Comparison of ENCODE assay signal across 23 cellular contexts in the genomic region with DNA sequence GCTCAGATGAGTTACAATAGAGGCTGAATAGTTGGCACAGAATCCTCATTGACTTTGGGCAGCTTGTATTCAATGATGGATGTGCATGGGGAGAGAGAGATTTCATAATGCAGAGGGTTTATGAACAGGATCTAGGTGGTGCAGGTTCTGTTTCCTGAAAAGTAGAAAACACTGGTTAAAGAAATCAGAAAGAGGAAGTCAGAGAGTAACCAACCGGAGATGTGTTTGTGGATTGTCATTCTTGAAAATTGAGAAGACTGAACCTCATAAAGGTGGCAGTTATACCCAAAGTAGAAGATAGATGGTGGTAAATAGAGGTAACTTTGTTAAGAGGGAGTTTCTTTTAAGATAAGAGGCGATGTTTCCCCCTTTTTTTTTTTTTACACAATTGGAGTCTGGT. TPM values are rescaled to one million over a fixed set of nuclear protein-coding genes. Genes with fewer than 3 reads are reported as not detected.
DNase-seq lines count a peak whose midpoint lies in the region; ATAC-seq and TF ChIP-seq lines count a peak whose summit lies in the region.
"Had no signal": no experiment of that assay in that cellular context is flagged by ENCODE, and none has a peak within 500 bp of the region (broad histone marks: within the 10 kb centered on the region; RNA-seq: fewer than 3 reads in every experiment).

No MANE protein-coding gene starts in this region.

- H3K27me3 ChIP-seq in breast epithelium (no peaks in the 10 kb centered on the region), hepatocyte (no peaks in the 10 kb centered on the region)
- H3K27me3 ChIP-seq: heart right ventricle, transverse colon had no signal

- peak overlapping the region in 1 of 2 donors; percentile 36 for H3K4me3 Mint-ChIP-seq in activated T-cell treated with anti-CD3 and anti-CD28 coated beads, Interleukin-2, amount 50 U/mL, for 72 hours
- peak overlapping the region; percentile 42 for H3K4me3 Mint-ChIP-seq in stimulated activated memory B cell treated with anti-CD40 and anti-IgM and Interleukin-4, amounts not matched to agents 10 μg/mL and 1 μg/mL and 100 μg/mL, for 72 hours

- ATAC-seq in activated T-cell treated with anti-CD3 and anti-CD28 coated beads, Interleukin-2, amount 50 U/mL, for 72 hours (replicated peaks in 1 of 2), result no peak
- ATAC-seq in GM21528 (IDR thresholded peaks at IDR 0.05; ENCODE audit: low FRiP score, unreplicated experiment), result peak; percentile 64
- ATAC-seq in stimulated activated memory B cell treated with anti-CD40 and anti-IgM and Interleukin-4, amounts not matched to agents 10 μg/mL and 1 μg/mL and 100 μg/mL, for 72 hours, result peak; percentile 83
- ATAC-seq: heart right ventricle had no signal

- H3K36me3 Mint-ChIP-seq in activated T-cell treated with anti-CD3 and anti-CD28 coated beads, Interleukin-2, amount 50 U/mL, for 72 hours (ENCODE audit: insufficient read depth in 2 of 2), result peaks cover 0 to 2% of the 10 kb centered on the region in 2 donors
- H3K36me3 Mint-ChIP-seq in stimulated activated memory B cell treated with anti-CD40 and anti-IgM and Interleukin-4, amounts not matched to agents 10 μg/mL and 1 μg/mL and 100 μg/mL, for 72 hours, result no peaks in the 10 kb centered on the region

- H3K4me3 ChIP-seq in breast epithelium, result no peak overlapping the region
- H3K4me3 ChIP-seq in hepatocyte, result no peak overlapping the region
- H3K4me3 ChIP-seq: heart right ventricle, transverse colon had no signal

- H3K9me3 Mint-ChIP-seq in activated T-cell treated with anti-CD3 and anti-CD28 coated beads, Interleukin-2, amount 50 U/mL, for 72 hours, result no peaks in the 10 kb centered on the region
- H3K9me3 Mint-ChIP-seq in stimulated activated memory B cell treated with anti-CD40 and anti-IgM and Interleukin-4, amounts not matched to agents 10 μg/mL and 1 μg/mL and 100 μg/mL, for 72 hours, result no peaks in the 10 kb centered on the region

- H2AFZ ChIP-seq in hepatocyte, result no peak overlapping the region

- H3K27ac ChIP-seq in breast epithelium (no peak overlapping the region), hepatocyte (no peak overlapping the region)
- H3K27ac ChIP-seq: heart right ventricle, transverse colon had no signal

- H3K4me1 ChIP-seq in breast epithelium (no peaks in the 10 kb centered on the region), hepatocyte (ENCODE audit: insufficient read depth) (no peaks in the 10 kb centered on the region)
- H3K4me1 ChIP-seq: Caco-2, heart right ventricle, transverse colon had no signal

- H3K27ac Mint-ChIP-seq in activated T-cell treated with anti-CD3 and anti-CD28 coated beads, Interleukin-2, amount 50 U/mL, for 72 hours, result peak overlapping the region; percentile 66
- peak overlapping the region; percentile 69 for H3K27ac Mint-ChIP-seq in stimulated activated memory B cell treated with anti-CD40 and anti-IgM and Interleukin-4, amounts not matched to agents 10 μg/mL and 1 μg/mL and 100 μg/mL, for 72 hours

- intact Hi-C loops in breast epithelium (cut with DNase I; ENCODE audit: low total_unique reads), result no loop called here

- no peak for TF ChIP-seq POLR2A in breast epithelium (IDR thresholded peaks at IDR 0.05)

- H3K36me3 ChIP-seq in breast epithelium (no peaks in the 10 kb centered on the region), hepatocyte (replicated peaks; ENCODE audit: insufficient read depth, low read depth) (no peaks in the 10 kb centered on the region)
- H3K36me3 ChIP-seq: heart right ventricle, transverse colon had no signal

- H3K9me3 ChIP-seq in breast epithelium (no peaks in the 10 kb centered on the region), hepatocyte (ENCODE audit: low read depth) (no peaks in the 10 kb centered on the region)
- H3K9me3 ChIP-seq: Caco-2, heart right ventricle, transverse colon had no signal

- no peaks in the 10 kb centered on the region for H3K9me2 ChIP-seq in hepatocyte (replicated peaks; ENCODE audit: insufficient read depth)

- TF ChIP-seq CTCF in breast epithelium (IDR thresholded peaks at IDR 0.05), result no peak
- no peak for TF ChIP-seq CTCF in hepatocyte (IDR thresholded peaks at IDR 0.05; ENCODE audit: poor library complexity)

- no peaks in the 10 kb centered on the region for H3K79me2 ChIP-seq in hepatocyte

- H3K27me3 Mint-ChIP-seq in activated T-cell treated with anti-CD3 and anti-CD28 coated beads, Interleukin-2, amount 50 U/mL, for 72 hours (ENCODE audit: low read depth), result no peaks in the 10 kb centered on the region
- no peaks in the 10 kb centered on the region for H3K27me3 Mint-ChIP-seq in stimulated activated memory B cell treated with anti-CD40 and anti-IgM and Interleukin-4, amounts not matched to agents 10 μg/mL and 1 μg/mL and 100 μg/mL, for 72 hours

- no peaks in the 10 kb centered on the region for H3K4me1 Mint-ChIP-seq in activated T-cell treated with anti-CD3 and anti-CD28 coated beads, Interleukin-2, amount 50 U/mL, for 72 hours (ENCODE audit: low read depth)
- peaks cover 38% of the 10 kb centered on the region for H3K4me1 Mint-ChIP-seq in stimulated activated memory B cell treated with anti-CD40 and anti-IgM and Interleukin-4, amounts not matched to agents 10 μg/mL and 1 μg/mL and 100 μg/mL, for 72 hours

- no peaks in the 10 kb centered on the region for H4K20me1 ChIP-seq in hepatocyte (ENCODE audit: insufficient read depth, poor library complexity, severe bottlenecking)

- no peak for DNase-seq in activated T-cell treated with anti-CD3 and anti-CD28 coated beads, Interleukin-2, amount 50 U/mL, for 72 hours
- DNase-seq in activated T-cell treated with anti-CD3 and anti-CD28 coated beads, Interleukin-2, amount 50 U/mL, for 1 hour, result no peak
- DNase-seq in SKM-1 (lab: John Stamatoyannopoulos, UW; ENCODE audit: unreplicated experiment) (peak; percentile 0), GM19238 (ENCODE audit: insufficient read length, low spot score) (no peak), breast epithelium (ENCODE audit: low spot score in 2 of 2) (no peak), hepatocyte (ENCODE audit: low spot score) (no peak)
- DNase-seq: activated CD4-positive, CD25-positive, alpha-beta regulatory T cell; activated T-cell treated with anti-CD3 and anti-CD28 coated beads, Interleukin-2, amount 50 U/mL, for 48 hours; Caco-2; heart right ventricle; Kasumi-1; kidney glomerular epithelial cell; midbrain; NCI-H446; occipital lobe; OCI-M1; stimulated activated CD4-positive, alpha-beta T cell treated with anti-CD3 and anti-CD28 coated beads, Interleukin-4, amount 100 ng/mL, for 1 hour; transverse colon had no signal

- WGBS in hepatocyte (ENCODE audit: low lambda C conversion rate, missing lambda C conversion rate), result no CpG with 5 or more reads among the region's 2 CpGs

- H3K4me2 ChIP-seq in hepatocyte, result no peak overlapping the region

RNA-seq across cellular contexts. Expression of a gene that starts 8.0 kb away (rescaled TPM):
- total RNA-seq in activated T-cell treated with anti-CD3 and anti-CD28 coated beads, Interleukin-2, amount 50 U/mL, for 72 hours, result not detected
- total RNA-seq in breast epithelium (not detected), hepatocyte (not detected in 2 replicates)
- not detected in 2 replicates for polyA plus RNA-seq in hepatocyte
- total RNA-seq: Caco-2, dermis microvascular lymphatic vessel endothelial cell, G401, heart right ventricle, occipital lobe, transverse colon had no signal
- polyA plus RNA-seq: esophagus, heart right ventricle had no signal

Comparison
In these comparisons a context has a peak if more than half of its experiments do, and no peak if none do; other contexts are left out.
1. ATAC-seq: peak in GM21528 (single experiment) and stimulated activated memory B cell treated with anti-CD40 and anti-IgM and Interleukin-4, amounts not matched to agents 10 μg/mL and 1 μg/mL and 100 μg/mL, for 72 hours (single experiment); none in activated T-cell treated with anti-CD3 and anti-CD28 coated beads, Interleukin-2, amount 50 U/mL, for 72 hours (0 of 2).